ENCODE assay signal across 20 cellular contexts in genomic region chr2:182182436-182182835, GRCh38.
"Had no signal": no experiment of that assay in that cellular context is flagged by ENCODE, and none has a peak within 500 bp of the region (broad histone marks: within the 10 kb centered on the region; RNA-seq: fewer than 3 reads in every experiment).

No MANE protein-coding gene starts in this region.

- FAIRE-seq: colon, pancreas had no signal

- H3K9me3 Mint-ChIP-seq: activated CD4-positive, alpha-beta memory T cell treated with anti-CD3 and anti-CD28 coated beads, Interleukin-2, amount 10 ng/mL, durations not matched to agents 7 days and 5 days; activated CD4-positive, alpha-beta T cell treated with anti-CD3 and anti-CD28 coated beads, Interleukin-2, amount 10 ng/mL, durations not matched to agents 24 days and 14 days; activated naive CD4-positive, alpha-beta T cell treated with anti-CD3 and anti-CD28 coated beads for 36 hours; activated naive CD8-positive, alpha-beta T cell treated with anti-CD3 and anti-CD28 coated beads, Interleukin-2, amount 50 U/mL, for 24 hours; activated T-cell treated with anti-CD3 and anti-CD28 coated beads, Interleukin-2, amount 50 U/mL, for 72 hours had no signal

- H3K27me3 ChIP-seq: esophagus squamous epithelium, foreskin keratinocyte, pancreas, sigmoid colon, upper lobe of right lung had no signal

- H3K36me3 Mint-ChIP-seq: naive thymus-derived CD4-positive, alpha-beta T cell had no signal

- DNase-seq: activated CD4-positive, alpha-beta memory T cell treated with anti-CD3 and anti-CD28 coated beads, Interleukin-2, amount 10 ng/mL, durations not matched to agents 7 days and 5 days; activated CD4-positive, alpha-beta T cell treated with anti-CD3 and anti-CD28 coated beads, Interleukin-2, amount 10 ng/mL, durations not matched to agents 24 days and 14 days; activated effector memory CD4-positive, alpha-beta T cell treated with Interleukin-2 at 50 U/mL for 16 hours; activated naive CD4-positive, alpha-beta T cell treated with anti-CD3 and anti-CD28 coated beads for 36 hours; activated naive CD8-positive, alpha-beta T cell treated with anti-CD3 and anti-CD28 coated beads, Interleukin-2, amount 50 U/mL, for 24 hours; activated T-cell treated with anti-CD3 and anti-CD28 coated beads, Interleukin-2, amount 50 U/mL, for 72 hours; central memory CD4-positive, alpha-beta T cell; esophagus squamous epithelium; foreskin keratinocyte; lower lobe of right lung; naive thymus-derived CD4-positive, alpha-beta T cell; pancreas; sigmoid colon; stimulated activated CD4-positive, alpha-beta T cell treated with anti-CD3 and anti-CD28 coated beads, Interleukin-15, amount 100 ng/mL, for 24 hours; stimulated activated CD8-positive, alpha-beta memory T cell treated with anti-CD3 and anti-CD28 coated beads, Interleukin-4, amount 100 ng/mL, for 48 hours; stimulated activated naive CD4-positive, alpha-beta T cell; upper lobe of right lung had no signal

- H3K27ac Mint-ChIP-seq: activated CD4-positive, alpha-beta memory T cell treated with anti-CD3 and anti-CD28 coated beads, Interleukin-2, amount 10 ng/mL, durations not matched to agents 7 days and 5 days; activated CD4-positive, alpha-beta T cell treated with anti-CD3 and anti-CD28 coated beads, Interleukin-2, amount 10 ng/mL, durations not matched to agents 24 days and 14 days; activated naive CD4-positive, alpha-beta T cell treated with anti-CD3 and anti-CD28 coated beads for 36 hours; activated naive CD8-positive, alpha-beta T cell treated with anti-CD3 and anti-CD28 coated beads, Interleukin-2, amount 50 U/mL, for 24 hours; activated T-cell treated with anti-CD3 and anti-CD28 coated beads, Interleukin-2, amount 50 U/mL, for 72 hours; naive thymus-derived CD4-positive, alpha-beta T cell had no signal

- H3K4me1 ChIP-seq: esophagus squamous epithelium, foreskin keratinocyte, lower lobe of right lung, pancreas, sigmoid colon, upper lobe of right lung had no signal

- H3K4me1 Mint-ChIP-seq: activated CD4-positive, alpha-beta memory T cell treated with anti-CD3 and anti-CD28 coated beads, Interleukin-2, amount 10 ng/mL, durations not matched to agents 7 days and 5 days; activated CD4-positive, alpha-beta T cell treated with anti-CD3 and anti-CD28 coated beads, Interleukin-2, amount 10 ng/mL, durations not matched to agents 24 days and 14 days; activated naive CD8-positive, alpha-beta T cell treated with anti-CD3 and anti-CD28 coated beads, Interleukin-2, amount 50 U/mL, for 24 hours; naive thymus-derived CD4-positive, alpha-beta T cell had no signal

- H3K9me3 ChIP-seq: lower lobe of right lung, pancreas, upper lobe of right lung had no signal

- H3K4me3 Mint-ChIP-seq: activated CD4-positive, alpha-beta memory T cell treated with anti-CD3 and anti-CD28 coated beads, Interleukin-2, amount 10 ng/mL, durations not matched to agents 7 days and 5 days; activated CD4-positive, alpha-beta T cell treated with anti-CD3 and anti-CD28 coated beads, Interleukin-2, amount 10 ng/mL, durations not matched to agents 24 days and 14 days; activated naive CD4-positive, alpha-beta T cell treated with anti-CD3 and anti-CD28 coated beads for 36 hours; activated naive CD8-positive, alpha-beta T cell treated with anti-CD3 and anti-CD28 coated beads, Interleukin-2, amount 50 U/mL, for 24 hours; activated T-cell treated with anti-CD3 and anti-CD28 coated beads, Interleukin-2, amount 50 U/mL, for 72 hours; naive thymus-derived CD4-positive, alpha-beta T cell had no signal

- H3K36me3 ChIP-seq: esophagus squamous epithelium, lower lobe of right lung, pancreas, upper lobe of right lung had no signal

- H3K27ac ChIP-seq: esophagus squamous epithelium, foreskin keratinocyte, lower lobe of right lung, pancreas, sigmoid colon, upper lobe of right lung, VCaP had no signal

- H3K4me3 ChIP-seq: esophagus squamous epithelium, lower lobe of right lung, pancreas, sigmoid colon, smooth muscle cell, upper lobe of right lung had no signal

- H3K4me2 ChIP-seq: smooth muscle cell had no signal
